Comparison of ENCODE assay signal across 8 cellular contexts in the genomic region with DNA sequence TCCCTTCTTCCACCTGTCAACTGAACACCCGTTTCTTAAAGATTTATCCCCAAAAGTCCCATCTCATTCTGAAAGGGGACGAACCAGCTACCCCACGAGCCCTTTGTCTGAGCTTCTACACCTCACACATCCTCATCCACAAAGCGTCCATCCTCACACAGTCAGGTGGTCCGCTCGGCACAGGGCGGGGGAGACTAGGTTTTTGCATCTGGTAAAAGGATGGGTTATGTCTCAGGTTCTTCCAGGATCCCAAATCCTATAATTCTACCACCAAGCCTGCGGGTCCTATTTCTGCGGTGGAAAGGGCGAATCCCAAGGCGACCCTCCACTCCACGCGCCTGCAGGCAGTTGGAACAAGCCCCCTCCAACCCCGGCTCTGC.
DNase-seq lines count a peak whose midpoint lies in the region; TF ChIP-seq lines count a peak whose summit lies in the region.

No MANE protein-coding gene starts in this region.

- peak overlapping the region; percentile 68 to 92 (median 91) for H3K9ac ChIP-seq in subcutaneous abdominal adipose tissue (ENCODE audit: low read length in 5 of 5)

- H3K27me3 ChIP-seq in subcutaneous abdominal adipose tissue (ENCODE audit: control insufficient read depth in 5 of 5, insufficient read depth in 4 of 5, low read length in 5 of 5), result no peaks in the 10 kb centered on the region

- H3K9me3 ChIP-seq in subcutaneous abdominal adipose tissue (ENCODE audit: control insufficient read depth in 5 of 5, low read length in 5 of 5), result no peaks in the 10 kb centered on the region

- H3K4me3 ChIP-seq in astrocyte of the cerebellum (ENCODE audit: low read depth, low read length) (peak overlapping the region; percentile 70), subcutaneous abdominal adipose tissue (ENCODE audit: low read depth in 1 of 5, low read length in 5 of 5) (peak overlapping the region; percentile 85 to 97 (median 92))

- peaks cover 2 to 7% (median 6%) of the 10 kb centered on the region in 5 donors for H3K36me3 ChIP-seq in subcutaneous abdominal adipose tissue (ENCODE audit: control insufficient read depth in 5 of 5, insufficient read depth in 5 of 5, low read length in 5 of 5)

- peaks cover 4 to 27% (median 24%) of the 10 kb centered on the region in 5 donors for H3K4me1 ChIP-seq in subcutaneous abdominal adipose tissue (ENCODE audit: control insufficient read depth in 5 of 5, insufficient read depth in 5 of 5, low read length in 5 of 5)

- in situ Hi-C loops in astrocyte of the cerebellum (cut with HindIII; ENCODE audit: low sequenced_read_pairs), result loop anchor here (5.0 kb wide), 1 partner anchor 104 kb away; no protein-coding TSS in a partner anchor

- DNase-seq in NCI-H748 (lab: John Stamatoyannopoulos, UW; ENCODE audit: unreplicated experiment) (peak; percentile 47), NCI-H748 treated with DMSO at 0.1 percent for 48 hours (lab: John Stamatoyannopoulos, UW) (no peak), HuH-7.5 (ENCODE audit: low spot score) (peak; percentile 36), astrocyte of the cerebellum (ENCODE audit: low read depth) (no peak), kidney tubule cell (ENCODE audit: low spot score) (peak; percentile 15), NCI-H1436 treated with DMSO at 0.1 percent for 48 hours (lab: John Stamatoyannopoulos, UW) (no peak), NOMO-1 (lab: John Stamatoyannopoulos, UW; ENCODE audit: unreplicated experiment in 2 of 2) (no peak)

- H3K27ac ChIP-seq in subcutaneous abdominal adipose tissue (ENCODE audit: low read depth, low read length), result peak overlapping the region; percentile 96

- TF ChIP-seq CTCF in astrocyte of the cerebellum (IDR thresholded peaks at IDR 0.05; ENCODE audit: low read depth, low read length, missing control alignments), result no peak

Comparison
In these comparisons a context has a peak if more than half of its experiments do, and no peak if none do; other contexts are left out.
1. DNase-seq: peak in NCI-H748 (single experiment), HuH-7.5 (single experiment) and kidney tubule cell (single experiment); none in NCI-H748 treated with DMSO at 0.1 percent for 48 hours (single experiment), astrocyte of the cerebellum (single experiment), NCI-H1436 treated with DMSO at 0.1 percent for 48 hours (single experiment) and NOMO-1 (0 of 2).